ENCODE assay signal across 1 cellular context in the genomic region with DNA sequence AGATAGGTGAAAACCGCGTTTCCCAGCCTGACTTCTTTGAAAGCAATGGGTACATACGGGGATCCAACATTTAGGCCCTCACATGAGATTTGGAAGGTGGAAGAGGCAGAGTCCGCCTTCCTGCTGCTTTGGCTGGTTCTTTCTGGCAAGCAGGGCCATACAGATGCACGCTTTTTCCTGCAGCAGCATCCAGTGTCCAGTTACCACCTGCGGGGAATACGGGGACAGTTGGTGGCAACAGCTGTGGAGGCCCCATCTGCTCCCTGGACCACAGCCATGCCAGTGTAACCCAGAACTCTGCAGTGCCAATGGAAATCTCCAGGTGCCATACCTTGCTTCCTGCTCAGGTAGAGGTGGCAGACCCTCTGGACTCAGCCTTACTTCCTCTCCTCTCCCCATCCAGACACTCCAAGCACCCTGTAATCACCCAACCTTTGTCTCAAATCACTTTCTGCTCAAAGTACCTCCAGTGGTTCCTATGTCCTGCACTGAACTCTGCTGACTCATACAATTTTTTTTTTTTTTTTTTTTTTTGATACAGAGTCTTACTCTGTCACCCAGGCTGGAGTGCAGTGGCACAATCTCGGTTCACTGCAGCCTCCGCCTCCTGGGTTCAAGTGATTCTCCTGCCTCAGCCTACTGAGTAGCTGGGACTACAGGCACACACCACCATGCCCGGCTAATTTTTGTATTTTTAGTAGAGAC.
TF ChIP-seq lines count a peak whose summit lies in the region.

No MANE protein-coding gene starts in this region.

TF ChIP-seq in SK-N-SH treated with all-trans-retinoic acid at 6 μM for 48 hours, 23 proteins besides CTCF, POLR2A, EP300 and RAD21 (continued from another document):
- TF ChIP-seq CSRNP3 (CRISPR knock-in tag; IDR thresholded peaks at IDR 0.05), result no peak
TF ChIP-seq in SK-N-SH treated with all-trans-retinoic acid at 6 μM for 48 hours: peak in this region for 0.
